ENCODE assay signal across 10 cellular contexts in genomic region chr1:85607126-85607912, GRCh38. TPM values are rescaled to one million over a fixed set of nuclear protein-coding genes. Genes with fewer than 3 reads are reported as not detected.
DNase-seq lines count a peak whose midpoint lies in the region; ATAC-seq and TF ChIP-seq lines count a peak whose summit lies in the region.
"Had no signal": no experiment of that assay in that cellular context is flagged by ENCODE, and none has a peak within 500 bp of the region (broad histone marks: within the 10 kb centered on the region; RNA-seq: fewer than 3 reads in every experiment).

No MANE protein-coding gene starts in this region.

- BruUV-seq in IMR-90 (replicated peaks; lab: Mats Ljungman, UMichigan): no TSS peak

- H3K27me3 Mint-ChIP-seq in chondrocyte (ENCODE audit: low read depth): no peaks in the 10 kb centered on the region
- H3K27me3 Mint-ChIP-seq: memory B cell had no signal

- H2AK9ac ChIP-seq in IMR-90 (replicated peaks; ENCODE audit: low read depth, low read length, poor library complexity): peak overlapping the region; percentile 86

- no peaks in the 10 kb centered on the region for H3K9me3 Mint-ChIP-seq in chondrocyte (ENCODE audit: low read depth)
- H3K9me3 Mint-ChIP-seq: IgD-negative memory B cell, memory B cell had no signal

- H3K27me3 ChIP-seq in IMR-90 (ENCODE audit: control insufficient read depth, insufficient read depth, low read length): no peaks in the 10 kb centered on the region

- H3K4me3 Mint-ChIP-seq in chondrocyte (ENCODE audit: unreplicated experiment): no peak overlapping the region
- H3K4me3 Mint-ChIP-seq: IgD-negative memory B cell, memory B cell had no signal

- peak overlapping the region; percentile 79 for H4K5ac ChIP-seq in IMR-90 (ENCODE audit: low read depth, low read length)

- peak; percentile 68 for TF ChIP-seq POLR2A in IMR-90 (IDR thresholded peaks at IDR 0.05; ENCODE audit: low read depth, low read length)

- no peaks in the 10 kb centered on the region for H3K9me3 ChIP-seq in IMR-90 (ENCODE audit: control insufficient read depth, insufficient read depth, low read length)

- peak overlapping the region; percentile 99 for H3K4ac ChIP-seq in IMR-90 (ENCODE audit: low read depth, low read length)

- 0% methylated on average over 1 of the region's 10 CpGs; no CpG with 5 or more reads in 1 of the 2 experiments for WGBS in IMR-90 (ENCODE audit: extremely low coverage in 2 of 2, insufficient read length in 1 of 2), 2 experiments

- CTCF ChIA-PET in IMR-90 (lab: Yijun Ruan, JAX): interaction anchor here (0.6 to 2.3 kb wide), 3 partner anchors 12 to 344 kb away, joined by 3 to 8 read pairs (median 3); no protein-coding TSS in a partner anchor

- intact Hi-C loops in IMR-90 (cut with micrococcal nuclease): loop anchor here (1.0 kb wide), 2 partner anchors 21 to 23 kb away; no protein-coding TSS in a partner anchor

- in situ Hi-C loops in IMR-90 (cut with MboI; ENCODE audit: low sequenced_read_pairs): no loop called here

- peak overlapping the region; percentile 96 for H3K23ac ChIP-seq in IMR-90 (ENCODE audit: low read depth, low read length)

- H2BK20ac ChIP-seq in IMR-90 (ENCODE audit: low read depth, low read length): peak overlapping the region; percentile 99

- H4K91ac ChIP-seq in IMR-90 (ENCODE audit: insufficient read depth, low read depth, low read length): peak overlapping the region; percentile 99

- DNase-seq in AG09309 (ENCODE audit: low read depth) (peak; percentile 100), IMR-90 (peak; percentile 100), chondrocyte (ENCODE audit: low spot score) (peak; percentile 96), left kidney (ENCODE audit: low read depth, low spot score) (peak; percentile 77), DMS153 (lab: John Stamatoyannopoulos, UW) (no peak), GM10266 (ENCODE audit: extremely low spot score) (no peak)

- ATAC-seq in IMR-90 (ENCODE audit: low read depth) (peak; percentile 76), HG03439 (IDR thresholded peaks at IDR 0.05; ENCODE audit: unreplicated experiment) (no peak), GM19397 (IDR thresholded peaks at IDR 0.05; ENCODE audit: unreplicated experiment) (no peak)

- no peaks in the 10 kb centered on the region for H3K36me3 ChIP-seq in IMR-90 (ENCODE audit: control insufficient read depth, insufficient read depth, low read length)

- peak overlapping the region; percentile 99 for H2BK5ac ChIP-seq in IMR-90 (ENCODE audit: low read depth, low read length, poor library complexity, severe bottlenecking)

- H3K14ac ChIP-seq in IMR-90 (replicated peaks; ENCODE audit: low read depth, low read length): peak overlapping the region; percentile 96

- H3K18ac ChIP-seq in IMR-90 (ENCODE audit: low read depth, low read length): peak overlapping the region; percentile 98

- TF ChIP-seq RAD21 in IMR-90 (IDR thresholded peaks at IDR 0.05; ENCODE audit: low read length): no peak

- peak overlapping the region; percentile 91 for H3K27ac ChIP-seq in IMR-90 (ENCODE audit: insufficient read depth, low read length)

- H3K9ac ChIP-seq in IMR-90 (ENCODE audit: low read depth, low read length): peak overlapping the region; percentile 54

- H3K4me3 ChIP-seq in AG09309 (ENCODE audit: control insufficient read depth, low read depth, low read length) (no peak overlapping the region), IMR-90 (ENCODE audit: insufficient read depth, low read depth, low read length) (no peak overlapping the region)

- peak overlapping the region; percentile 78 for H2AFZ ChIP-seq in IMR-90 (replicated peaks; ENCODE audit: low read length, poor library complexity)

- H3K36me3 Mint-ChIP-seq in chondrocyte (ENCODE audit: low read depth): no peaks in the 10 kb centered on the region
- H3K36me3 Mint-ChIP-seq: IgD-negative memory B cell had no signal

- H3K79me1 ChIP-seq in IMR-90 (ENCODE audit: low read depth in 1 of 2, low read length in 2 of 2): peaks cover 7 to 26% of the 10 kb centered on the region in 2 experiments

- H3K4me1 ChIP-seq in IMR-90 (ENCODE audit: control insufficient read depth, insufficient read depth, low read length): peaks cover 39% of the 10 kb centered on the region

- H2BK15ac ChIP-seq in IMR-90 (ENCODE audit: low read depth, low read length): peak overlapping the region; percentile 100

- H4K20me1 ChIP-seq in IMR-90 (ENCODE audit: insufficient read depth, low read length): no peaks in the 10 kb centered on the region

- H4K8ac ChIP-seq in IMR-90 (ENCODE audit: low read depth in 2 of 2, low read length in 2 of 2): peak overlapping the region; percentile 87 to 95

- peaks cover 32% of the 10 kb centered on the region for H3K9me1 ChIP-seq in IMR-90 (ENCODE audit: insufficient read depth, low read length)

- H3K4me2 ChIP-seq in IMR-90 (ENCODE audit: low read depth, low read length): peak overlapping the region; percentile 16; the same call in 1 of the 2 replicates

- dilution Hi-C loops in IMR-90 (cut with HindIII; ENCODE audit: low sequenced_read_pairs, unreplicated experiment): no loop called here

- TF ChIP-seq CTCF in AG09309 (IDR thresholded peaks at IDR 0.05; ENCODE audit: control insufficient read depth, insufficient read depth, low read depth, low read length, missing control alignments) (no peak), IMR-90 (conservative IDR thresholded peaks at IDR 0.05; ENCODE audit: low read depth, low read length) (no peak), chondrocyte (IDR thresholded peaks at IDR 0.05) (no peak), GM10266 (IDR thresholded peaks at IDR 0.05; ENCODE audit: control insufficient read depth, insufficient read depth, low read depth, missing control alignments) (no peak)

- H2BK120ac ChIP-seq in IMR-90 (ENCODE audit: low read depth, low read length): peak overlapping the region; percentile 99

- peak overlapping the region; percentile 87 for H3K27ac Mint-ChIP-seq in chondrocyte (ENCODE audit: unreplicated experiment)
- H3K27ac Mint-ChIP-seq: memory B cell had no signal

- peaks cover 73% of the 10 kb centered on the region for H3K4me1 Mint-ChIP-seq in chondrocyte (ENCODE audit: low read depth)
- H3K4me1 Mint-ChIP-seq: IgD-negative memory B cell, memory B cell had no signal

- H2AK5ac ChIP-seq in IMR-90 (ENCODE audit: low read depth, low read length): peak overlapping the region; percentile 99

- POLR2A ChIA-PET in IMR-90 (lab: Charles Lee; ENCODE audit: unreplicated experiment): interaction anchor here (0.6 to 2.3 kb wide), 5 partner anchors 19 to 142 kb away, joined by 3 to 25 read pairs (median 4); partner anchors contain the start of gene DDAH1

- H3K56ac ChIP-seq in IMR-90 (ENCODE audit: extremely low read depth, insufficient read depth, low read length): peak overlapping the region; percentile 96

TF ChIP-seq in IMR-90, 13 proteins besides CTCF, POLR2A, EP300 and RAD21:
- peak; percentile 87 for TF ChIP-seq MAZ (IDR thresholded peaks at IDR 0.05; ENCODE audit: borderline replicate concordance, low read depth, low read length)
- 0 out of 2 replicates have a peak, but pooled peaks have one; percentile 21 for TF ChIP-seq SMC3 (IDR thresholded peaks at IDR 0.05; ENCODE audit: low read depth, low read length)
- peak; percentile 82 for TF ChIP-seq RCOR1 (IDR thresholded peaks at IDR 0.05; ENCODE audit: insufficient replicate concordance, low read length)
- TF ChIP-seq ELK1 (IDR thresholded peaks at IDR 0.05; ENCODE audit: borderline replicate concordance, low read depth, low read length): no peak
- peak; percentile 25; the same call in 1 of the 2 replicates for TF ChIP-seq NFE2L2 (IDR thresholded peaks at IDR 0.05; ENCODE audit: low read depth, low read length)
- TF ChIP-seq RFX5 (IDR thresholded peaks at IDR 0.05; ENCODE audit: low read depth, low read length): no peak
- no peak for TF ChIP-seq USF2 (IDR thresholded peaks at IDR 0.05; ENCODE audit: low read depth, low read length)
- peak; percentile 88 for TF ChIP-seq FOS (IDR thresholded peaks at IDR 0.05; ENCODE audit: low read depth, low read length)
- peak; percentile 33; the same call in 1 of the 2 replicates for TF ChIP-seq MAFK (IDR thresholded peaks at IDR 0.05; ENCODE audit: low read depth, low read length)
- TF ChIP-seq BHLHE40 (IDR thresholded peaks at IDR 0.05; ENCODE audit: low read depth, low read length): peak; percentile 100
- no peak for TF ChIP-seq MXI1 (IDR thresholded peaks at IDR 0.05; ENCODE audit: borderline replicate concordance, low read depth, low read length)
- peak; percentile 77; the same call in 1 of the 2 replicates for TF ChIP-seq CHD1 (IDR thresholded peaks at IDR 0.05; ENCODE audit: low read depth, low read length)
- peak; percentile 72 for TF ChIP-seq CEBPB (IDR thresholded peaks at IDR 0.05; ENCODE audit: low read depth, low read length)
TF ChIP-seq in IMR-90: peak in this region for 9.

RNA-seq across cellular contexts. Expression of gene CCN1, which starts 26.8 kb away (rescaled TPM):
- total RNA-seq in IMR-90 (2012; rRNA removed) (76.9 and 90.3 TPM in 2 replicates), chondrocyte (523 to 556 TPM (median 539 TPM) in 3 replicates)
- polyA plus RNA-seq in IMR-90 (2012; rRNA removed): 819 and 905 TPM in 2 replicates
- polyA plus RNA-seq in IMR-90 (2012; cell fraction: cytosol; rRNA removed): 700 and 814 TPM in 2 replicates
- polyA plus RNA-seq in IMR-90 (2012; cell fraction: nucleus; rRNA removed; ENCODE audit: low replicate concordance): 1,179 and 1,372 TPM in 2 replicates
- polyA plus RNA-seq: IgD-negative memory B cell had no signal

Comparison
In these comparisons a context has a peak if more than half of its experiments do, and no peak if none do; other contexts are left out.
1. DNase-seq: peak in AG09309 (single experiment), IMR-90 (single experiment), chondrocyte (single experiment) and left kidney (single experiment); none in DMS153 (single experiment) and GM10266 (single experiment).